In genomic region chr3:169846458-169847193, GRCh38 we compare ENCODE assay signal across 10 cellular contexts. TPM values are rescaled to one million over a fixed set of nuclear protein-coding genes. Genes with fewer than 3 reads are reported as not detected.
DNase-seq lines count a peak whose midpoint lies in the region; ATAC-seq, FAIRE-seq and TF ChIP-seq lines count a peak whose summit lies in the region.
"Had no signal": no experiment of that assay in that cellular context is flagged by ENCODE, and none has a peak within 500 bp of the region (broad histone marks: within the 10 kb centered on the region; RNA-seq: fewer than 3 reads in every experiment).

No MANE protein-coding gene starts in this region.

- H2AFZ ChIP-seq in HepG2 (ENCODE audit: low read length): no peak overlapping the region

- in situ Hi-C loops in HepG2 (cut with HindIII; ENCODE audit: extremely low pct_ligation_motif_present, low pct_unique_long_range_greater_than_20kb): no loop called here

- TF ChIP-seq RAD21 in HepG2 (CRISPR knock-in tag; IDR thresholded peaks at IDR 0.05): no peak

- WGBS in HepG2 (ENCODE audit: low lambda C conversion rate): 62% methylated on average over 11 of the region's 11 CpGs

- no peak for TF ChIP-seq POLR2A in GM12892 (IDR thresholded peaks at IDR 0.05; ENCODE audit: low read depth, low read length)
- TF ChIP-seq POLR2A in HepG2 (IDR thresholded peaks at IDR 0.05; ENCODE audit: insufficient read depth in 1 of 2, low read depth in 2 of 2, low read length in 2 of 2): no peak

- H3K4me1 ChIP-seq in HepG2 (ENCODE audit: insufficient read depth, low read length): no peaks in the 10 kb centered on the region

- TF ChIP-seq EP300 in HepG2 (IDR thresholded peaks at IDR 0.05; ENCODE audit: low read depth in 2 of 2, low read length in 2 of 2): no peak
- TF ChIP-seq EP300 in HepG2 (CRISPR knock-in tag; IDR thresholded peaks at IDR 0.05; ENCODE audit: borderline replicate concordance): no peak

- H3K27me3 ChIP-seq in kidney epithelial cell (ENCODE audit: control insufficient read depth, insufficient read depth, low read length): no peaks in the 10 kb centered on the region
- H3K27me3 ChIP-seq in HepG2 (ENCODE audit: control insufficient read depth in 1 of 2, insufficient read depth in 2 of 2, low read length in 2 of 2): no peaks in the 10 kb centered on the region

- POLR2A ChIA-PET in HEK293T (lab: Yijun Ruan, JAX): no interaction called here
- POLR2A ChIA-PET in HepG2 (lab: Yijun Ruan, JAX): no interaction called here

- CTCF ChIA-PET in HEK293T (lab: Yijun Ruan, JAX) (no interaction called here), HepG2 (lab: Yijun Ruan, JAX; ENCODE audit: low intra/inter-chr PET ratio, low total read pairs) (no interaction called here)

- H3K4me2 ChIP-seq in HepG2 (ENCODE audit: low read depth, low read length): no peak overlapping the region

- no peak overlapping the region for H3K9ac ChIP-seq in HepG2 (ENCODE audit: insufficient read depth, low read depth, low read length)

- no peak for TF ChIP-seq CTCF in kidney epithelial cell (IDR thresholded peaks at IDR 0.05; ENCODE audit: insufficient read depth, low read length, poor library complexity, severe bottlenecking)
- no peak for TF ChIP-seq CTCF in HepG2 (CRISPR knock-in tag; IDR thresholded peaks at IDR 0.05)

- H4K20me1 ChIP-seq in HepG2 (ENCODE audit: insufficient read depth, low read length): no peaks in the 10 kb centered on the region

- DNase-seq in GM12892 (ENCODE audit: insufficient read length): peak; percentile 41
- DNase-seq in H4 (ENCODE audit: low spot score): peak; percentile 42
- DNase-seq in HTR-8/SVneo (ENCODE audit: insufficient read length, low spot score): peak; percentile 72
- DNase-seq in kidney epithelial cell (ENCODE audit: low read depth): peak; percentile 78
- no peak for DNase-seq in HEK293T (ENCODE audit: extremely low spot score)
- no peak for DNase-seq in HepG2 (ENCODE audit: low spot score)
- no peak for DNase-seq in DMS79 treated with DMSO at 0.1 percent for 48 hours (lab: John Stamatoyannopoulos, UW)
- no peak for DNase-seq in middle frontal gyrus (ENCODE audit: extremely low spot score, low spot score)
- DNase-seq: glutamatergic neuron had no signal

- no peak for ATAC-seq in HepG2
- ATAC-seq: activated CD4-positive, CD25-positive, alpha-beta regulatory T cell treated with anti-CD3 and anti-CD28 coated beads, Interleukin-2, amount 50 U/mL, for 24 hours had no signal

- H3K36me3 ChIP-seq in kidney epithelial cell (ENCODE audit: control insufficient read depth, insufficient read depth, low read length) (no peaks in the 10 kb centered on the region), HepG2 (replicated peaks in 1 of 2; ENCODE audit: control insufficient read depth in 1 of 2, insufficient read depth in 2 of 2, low read length in 2 of 2) (no peaks in the 10 kb centered on the region)

- H3K79me2 ChIP-seq in HepG2 (ENCODE audit: insufficient read depth, low read length): no peaks in the 10 kb centered on the region

- no TSS peak for BruUV-seq in HepG2 (replicated peaks; lab: Mats Ljungman, UMichigan)

- FAIRE-seq in GM12892 (lab: Jason Lieb, UNC): peak; percentile 88
- no peak for FAIRE-seq in HTR-8/SVneo (lab: Jason Lieb, UNC)
- FAIRE-seq in HepG2 (lab: Jason Lieb, UNC): no peak

- intact Hi-C loops in HepG2 (cut with micrococcal nuclease; ENCODE audit: unreplicated experiment): no loop called here

- H3K9me3 ChIP-seq in HepG2 (ENCODE audit: low read length): no peaks in the 10 kb centered on the region

- H3K27ac ChIP-seq in HepG2 (ENCODE audit: extremely low read length, insufficient read depth, low read length): no peak overlapping the region

- no peak overlapping the region for H3K4me3 ChIP-seq in kidney epithelial cell (ENCODE audit: low read depth, low read length)
- no peak overlapping the region for H3K4me3 ChIP-seq in HepG2 (replicated peaks in 1 of 3; ENCODE audit: insufficient read depth in 1 of 3, low read depth in 2 of 3, low read length in 3 of 3)

RNA-seq across cellular contexts. Expression of gene LRRC31, which starts 23.1 kb away (rescaled TPM):
- not detected for polyA plus RNA-seq in GM12892 (2012; ENCODE audit: missing spikeins)
- total RNA-seq in H4 (2014; rRNA removed; shearing (Covaris generic)): not detected in 2 replicates
- not detected in 2 replicates for total RNA-seq in kidney epithelial cell
- not detected in 2 replicates for total RNA-seq in HepG2 (2016; rRNA removed; fragmentation: Illumina TruSeq; extraction: Trizol)
- total RNA-seq in HepG2 (2016; cell fraction: cytosol; rRNA removed; fragmentation: Illumina TruSeq; extraction: Trizol; ENCODE audit: low read depth): not detected in 2 replicates
- total RNA-seq in HepG2 (2016; cell fraction: insoluble cytoplasmic fraction; rRNA removed; fragmentation: Illumina TruSeq; extraction: Trizol): not detected in 2 replicates
- total RNA-seq in HepG2 (2016; cell fraction: membrane; rRNA removed; fragmentation: Illumina TruSeq; extraction: Trizol): not detected in 2 replicates
- not detected in 2 replicates for total RNA-seq in HepG2 (2016; cell fraction: nucleus; rRNA removed; fragmentation: Illumina TruSeq; extraction: Trizol)
- polyA plus RNA-seq in HepG2 (2011; rRNA removed): not detected in 2 replicates
- 0.04 TPM in 1 of 2 replicates, not detected in the other for polyA plus RNA-seq in HepG2 (2011; cell fraction: cytosol; rRNA removed)
- polyA plus RNA-seq in HepG2 (2011; cell fraction: nucleus; rRNA removed): not detected in 2 replicates
- not detected in 2 replicates for polyA plus RNA-seq in HepG2 (2012)
- not detected in 2 replicates for polyA plus RNA-seq in HepG2 (2016; cell fraction: cytosol; fragmentation: Illumina TruSeq; extraction: Trizol; ENCODE audit: low read depth)
- polyA plus RNA-seq in HepG2 (2016; cell fraction: insoluble cytoplasmic fraction; fragmentation: Illumina TruSeq; extraction: Trizol; ENCODE audit: low read depth): not detected in 2 replicates
- not detected in 2 replicates for polyA plus RNA-seq in HepG2 (2016; cell fraction: membrane; fragmentation: Illumina TruSeq; extraction: Trizol; ENCODE audit: low read depth)
- not detected in 2 replicates for polyA plus RNA-seq in HepG2 (2016; cell fraction: nucleus; fragmentation: Illumina TruSeq; extraction: Trizol; ENCODE audit: insufficient read depth, low read depth)
- polyA minus RNA-seq in HepG2 (2011; rRNA and poly(A)+ RNA removed; ENCODE audit: low replicate concordance): not detected in 2 replicates
- polyA minus RNA-seq in HepG2 (2011; cell fraction: cytosol; rRNA and poly(A)+ RNA removed): not detected in 2 replicates
- polyA minus RNA-seq in HepG2 (2011; cell fraction: nucleus; rRNA and poly(A)+ RNA removed): not detected in 2 replicates

RNA-seq across cellular contexts. Expression of gene LRRC34, which starts 33.9 kb away (rescaled TPM):
- polyA plus RNA-seq in GM12892 (2012; ENCODE audit: missing spikeins): 1.5 TPM
- total RNA-seq in H4 (2014; rRNA removed; shearing (Covaris generic)): 0.35 and 0.43 TPM in 2 replicates
- total RNA-seq in kidney epithelial cell (4.1 and 6.0 TPM in 2 replicates), HepG2 (2016; rRNA removed; fragmentation: Illumina TruSeq; extraction: Trizol) (not detected in 2 replicates)
- total RNA-seq in HepG2 (2016; cell fraction: cytosol; rRNA removed; fragmentation: Illumina TruSeq; extraction: Trizol; ENCODE audit: low read depth): not detected in 2 replicates
- not detected in 2 replicates for total RNA-seq in HepG2 (2016; cell fraction: insoluble cytoplasmic fraction; rRNA removed; fragmentation: Illumina TruSeq; extraction: Trizol)
- total RNA-seq in HepG2 (2016; cell fraction: membrane; rRNA removed; fragmentation: Illumina TruSeq; extraction: Trizol): not detected in 2 replicates
- total RNA-seq in HepG2 (2016; cell fraction: nucleus; rRNA removed; fragmentation: Illumina TruSeq; extraction: Trizol): not detected in 2 replicates
- polyA plus RNA-seq in HepG2 (2011; rRNA removed): not detected in 2 replicates
- not detected in 2 replicates for polyA plus RNA-seq in HepG2 (2011; cell fraction: cytosol; rRNA removed)
- polyA plus RNA-seq in HepG2 (2011; cell fraction: nucleus; rRNA removed): not detected in 2 replicates
- 0.11 TPM in 1 of 2 replicates, not detected in the other for polyA plus RNA-seq in HepG2 (2012)
- not detected in 2 replicates for polyA plus RNA-seq in HepG2 (2016; cell fraction: cytosol; fragmentation: Illumina TruSeq; extraction: Trizol; ENCODE audit: low read depth)
- polyA plus RNA-seq in HepG2 (2016; cell fraction: insoluble cytoplasmic fraction; fragmentation: Illumina TruSeq; extraction: Trizol; ENCODE audit: low read depth): not detected in 2 replicates
- polyA plus RNA-seq in HepG2 (2016; cell fraction: membrane; fragmentation: Illumina TruSeq; extraction: Trizol; ENCODE audit: low read depth): not detected in 2 replicates
- polyA plus RNA-seq in HepG2 (2016; cell fraction: nucleus; fragmentation: Illumina TruSeq; extraction: Trizol; ENCODE audit: insufficient read depth, low read depth): not detected in 2 replicates
- polyA minus RNA-seq in HepG2 (2011; rRNA and poly(A)+ RNA removed; ENCODE audit: low replicate concordance): not detected in 2 replicates
- polyA minus RNA-seq in HepG2 (2011; cell fraction: cytosol; rRNA and poly(A)+ RNA removed): not detected in 2 replicates
- not detected in 2 replicates for polyA minus RNA-seq in HepG2 (2011; cell fraction: nucleus; rRNA and poly(A)+ RNA removed)

RNA-seq across cellular contexts. Expression of gene LRRIQ4, which starts 34.0 kb away (rescaled TPM):
- 0.13 TPM for polyA plus RNA-seq in GM12892 (2012; ENCODE audit: missing spikeins)
- total RNA-seq in H4 (2014; rRNA removed; shearing (Covaris generic)): not detected in 2 replicates
- total RNA-seq in kidney epithelial cell (0.04 and 0.41 TPM in 2 replicates), HepG2 (2016; rRNA removed; fragmentation: Illumina TruSeq; extraction: Trizol) (not detected in 2 replicates)
- not detected in 2 replicates for total RNA-seq in HepG2 (2016; cell fraction: cytosol; rRNA removed; fragmentation: Illumina TruSeq; extraction: Trizol; ENCODE audit: low read depth)
- total RNA-seq in HepG2 (2016; cell fraction: insoluble cytoplasmic fraction; rRNA removed; fragmentation: Illumina TruSeq; extraction: Trizol): not detected in 2 replicates
- not detected in 2 replicates for total RNA-seq in HepG2 (2016; cell fraction: membrane; rRNA removed; fragmentation: Illumina TruSeq; extraction: Trizol)
- not detected in 2 replicates for total RNA-seq in HepG2 (2016; cell fraction: nucleus; rRNA removed; fragmentation: Illumina TruSeq; extraction: Trizol)
- polyA plus RNA-seq in HepG2 (2011; rRNA removed): not detected in 2 replicates
- polyA plus RNA-seq in HepG2 (2011; cell fraction: cytosol; rRNA removed): not detected in 2 replicates
- not detected in 2 replicates for polyA plus RNA-seq in HepG2 (2011; cell fraction: nucleus; rRNA removed)
- polyA plus RNA-seq in HepG2 (2012): not detected in 2 replicates
- not detected in 2 replicates for polyA plus RNA-seq in HepG2 (2016; cell fraction: cytosol; fragmentation: Illumina TruSeq; extraction: Trizol; ENCODE audit: low read depth)
- polyA plus RNA-seq in HepG2 (2016; cell fraction: insoluble cytoplasmic fraction; fragmentation: Illumina TruSeq; extraction: Trizol; ENCODE audit: low read depth): not detected in 2 replicates
- not detected in 2 replicates for polyA plus RNA-seq in HepG2 (2016; cell fraction: membrane; fragmentation: Illumina TruSeq; extraction: Trizol; ENCODE audit: low read depth)
- polyA plus RNA-seq in HepG2 (2016; cell fraction: nucleus; fragmentation: Illumina TruSeq; extraction: Trizol; ENCODE audit: insufficient read depth, low read depth): not detected in 2 replicates
- polyA minus RNA-seq in HepG2 (2011; rRNA and poly(A)+ RNA removed; ENCODE audit: low replicate concordance): not detected in 2 replicates
- polyA minus RNA-seq in HepG2 (2011; cell fraction: cytosol; rRNA and poly(A)+ RNA removed): not detected in 2 replicates
- polyA minus RNA-seq in HepG2 (2011; cell fraction: nucleus; rRNA and poly(A)+ RNA removed): not detected in 2 replicates

Comparison
In these comparisons a context has a peak if more than half of its experiments do, and no peak if none do; other contexts are left out.
1. DNase-seq: peak in GM12892 (single experiment), H4 (single experiment), HTR-8/SVneo (single experiment) and kidney epithelial cell (single experiment); none in HEK293T (single experiment), HepG2 (single experiment), DMS79 treated with DMSO at 0.1 percent for 48 hours (single experiment) and middle frontal gyrus (single experiment).